In genomic region chr14:98893675-98894074, GRCh38 we compare ENCODE assay signal across 24 cellular contexts.
A peak's percentile ranks its signal among the peaks of the same experiment; 100 is the strongest.
DNase-seq lines count a peak whose midpoint lies in the region; ATAC-seq and TF ChIP-seq lines count a peak whose summit lies in the region.
"Had no signal": no experiment of that assay in that cellular context is flagged by ENCODE, and none has a peak within 500 bp of the region (broad histone marks: within the 10 kb centered on the region; RNA-seq: fewer than 3 reads in every experiment).

No MANE protein-coding gene starts in this region.

- no peak for TF ChIP-seq CTCF in gastroesophageal sphincter (IDR thresholded peaks at IDR 0.05)

- ATAC-seq in activated T-helper 17 cell treated with anti-CD3 and anti-CD28 coated beads, Interleukin-2, amount 50 U/mL, for 72 hours (replicated peaks), result peak; percentile 32
- no peak for ATAC-seq in gastroesophageal sphincter
- ATAC-seq: PC-3 had no signal

- no peaks in the 10 kb centered on the region for H3K4me1 ChIP-seq in gastroesophageal sphincter
- H3K4me1 ChIP-seq: BLaER1 had no signal

- H3K27ac ChIP-seq in epithelial cell of prostate, result peak overlapping the region; percentile 20
- H3K27ac ChIP-seq in gastroesophageal sphincter, result no peak overlapping the region
- H3K27ac ChIP-seq: BLaER1, GM23248 had no signal

- peak; percentile 41 for DNase-seq in Daoy (ENCODE audit: low read depth)
- peak; percentile 67 for DNase-seq in epithelial cell of prostate (ENCODE audit: low read depth, low spot score)
- DNase-seq in renal cortical epithelial cell (ENCODE audit: low read depth), result peak; percentile 9
- DNase-seq in activated naive CD4-positive, alpha-beta T cell treated with anti-CD3 and anti-CD28 coated beads, Interleukin-2, amount 10 ng/mL, durations not matched to agents 7 days and 5 days, result no peak
- DNase-seq in stimulated activated CD4-positive, alpha-beta T cell treated with anti-CD3 and anti-CD28 coated beads, Interleukin-1b, Interleukin-23, amount 100 ng/mL, for 48 hours, result no peak
- DNase-seq: CD4-positive, CD25-positive, alpha-beta regulatory T cell; DMS153; DND-41; GM23248; H7; KG1; MG63; NCI-H1105 treated with DMSO at 0.1 percent for 48 hours; NCI-H146; NCI-H1930; NCI-H446; NCI-H524 treated with DMSO at 0.1 percent for 48 hours; NCI-H774; NK-92 treated with Interleukin-12 subunit alpha and Interleukin-12 subunit beta, amount 100 ng/mL, for 24 hours; PC-3; SHP77 had no signal

- H3K27ac Mint-ChIP-seq in activated T-helper 17 cell treated with anti-CD3 and anti-CD28 coated beads, Interleukin-2, amount 50 U/mL, for 72 hours, result no peak overlapping the region
- no peak overlapping the region for H3K27ac Mint-ChIP-seq in activated naive CD4-positive, alpha-beta T cell treated with anti-CD3 and anti-CD28 coated beads, Interleukin-2, amount 10 ng/mL, durations not matched to agents 7 days and 5 days

- H3K27me3 ChIP-seq in gastroesophageal sphincter, result no peaks in the 10 kb centered on the region
- H3K27me3 ChIP-seq: BLaER1, MG63 had no signal

- no peaks in the 10 kb centered on the region for H3K9me3 ChIP-seq in gastroesophageal sphincter
- H3K9me3 ChIP-seq: MG63 had no signal

- H3K4me3 Mint-ChIP-seq in activated T-helper 17 cell treated with anti-CD3 and anti-CD28 coated beads, Interleukin-2, amount 50 U/mL, for 72 hours, result no peak overlapping the region
- H3K4me3 Mint-ChIP-seq in activated naive CD4-positive, alpha-beta T cell treated with anti-CD3 and anti-CD28 coated beads, Interleukin-2, amount 10 ng/mL, durations not matched to agents 7 days and 5 days, result no peak overlapping the region
- H3K4me3 Mint-ChIP-seq: CD4-positive, CD25-positive, alpha-beta regulatory T cell had no signal

- CTCF ChIA-PET in activated naive CD4-positive, alpha-beta T cell treated with anti-CD3 and anti-CD28 coated beads, Interleukin-2, amount 10 ng/mL, durations not matched to agents 7 days and 5 days (lab: Charles Lee), result interaction anchor here (1.1 kb wide), 1 partner anchor 11 kb away, joined by 3 read pairs; no protein-coding TSS in a partner anchor

- no peaks in the 10 kb centered on the region for H3K36me3 ChIP-seq in gastroesophageal sphincter
- H3K36me3 ChIP-seq: BLaER1, MG63 had no signal

- TF ChIP-seq POLR2A in gastroesophageal sphincter (IDR thresholded peaks at IDR 0.05), result no peak

- H3K4me3 ChIP-seq in gastroesophageal sphincter, result no peak overlapping the region
- H3K4me3 ChIP-seq: BLaER1, GM23248, MG63 had no signal

- no peaks in the 10 kb centered on the region for H3K4me1 Mint-ChIP-seq in activated T-helper 17 cell treated with anti-CD3 and anti-CD28 coated beads, Interleukin-2, amount 50 U/mL, for 72 hours
- H3K4me1 Mint-ChIP-seq in activated naive CD4-positive, alpha-beta T cell treated with anti-CD3 and anti-CD28 coated beads, Interleukin-2, amount 10 ng/mL, durations not matched to agents 7 days and 5 days, result no peaks in the 10 kb centered on the region

- TF ChIP-seq EP300 in gastroesophageal sphincter (IDR thresholded peaks at IDR 0.05), result no peak

- H3K9me3 Mint-ChIP-seq in activated T-helper 17 cell treated with anti-CD3 and anti-CD28 coated beads, Interleukin-2, amount 50 U/mL, for 72 hours, result no peaks in the 10 kb centered on the region
- H3K9me3 Mint-ChIP-seq in activated naive CD4-positive, alpha-beta T cell treated with anti-CD3 and anti-CD28 coated beads, Interleukin-2, amount 10 ng/mL, durations not matched to agents 7 days and 5 days, result peaks cover 2% of the 10 kb centered on the region

- no peaks in the 10 kb centered on the region for H3K36me3 Mint-ChIP-seq in activated T-helper 17 cell treated with anti-CD3 and anti-CD28 coated beads, Interleukin-2, amount 50 U/mL, for 72 hours (ENCODE audit: low read depth)
- no peaks in the 10 kb centered on the region for H3K36me3 Mint-ChIP-seq in activated naive CD4-positive, alpha-beta T cell treated with anti-CD3 and anti-CD28 coated beads, Interleukin-2, amount 10 ng/mL, durations not matched to agents 7 days and 5 days
- H3K36me3 Mint-ChIP-seq: CD4-positive, CD25-positive, alpha-beta regulatory T cell had no signal

- H3K27me3 Mint-ChIP-seq in activated T-helper 17 cell treated with anti-CD3 and anti-CD28 coated beads, Interleukin-2, amount 50 U/mL, for 72 hours, result no peaks in the 10 kb centered on the region
- H3K27me3 Mint-ChIP-seq in activated naive CD4-positive, alpha-beta T cell treated with anti-CD3 and anti-CD28 coated beads, Interleukin-2, amount 10 ng/mL, durations not matched to agents 7 days and 5 days, result peaks cover 8% of the 10 kb centered on the region
- H3K27me3 Mint-ChIP-seq: CD4-positive, CD25-positive, alpha-beta regulatory T cell had no signal

Comparison
In these comparisons a context has a peak if more than half of its experiments do, and no peak if none do; other contexts are left out.
1. DNase-seq: peak in Daoy (single experiment), epithelial cell of prostate (single experiment) and renal cortical epithelial cell (single experiment); none in activated naive CD4-positive, alpha-beta T cell treated with anti-CD3 and anti-CD28 coated beads, Interleukin-2, amount 10 ng/mL, durations not matched to agents 7 days and 5 days (single experiment) and stimulated activated CD4-positive, alpha-beta T cell treated with anti-CD3 and anti-CD28 coated beads, Interleukin-1b, Interleukin-23, amount 100 ng/mL, for 48 hours (single experiment).